26 cellular contexts compared by ENCODE assay signal in the genomic region with DNA sequence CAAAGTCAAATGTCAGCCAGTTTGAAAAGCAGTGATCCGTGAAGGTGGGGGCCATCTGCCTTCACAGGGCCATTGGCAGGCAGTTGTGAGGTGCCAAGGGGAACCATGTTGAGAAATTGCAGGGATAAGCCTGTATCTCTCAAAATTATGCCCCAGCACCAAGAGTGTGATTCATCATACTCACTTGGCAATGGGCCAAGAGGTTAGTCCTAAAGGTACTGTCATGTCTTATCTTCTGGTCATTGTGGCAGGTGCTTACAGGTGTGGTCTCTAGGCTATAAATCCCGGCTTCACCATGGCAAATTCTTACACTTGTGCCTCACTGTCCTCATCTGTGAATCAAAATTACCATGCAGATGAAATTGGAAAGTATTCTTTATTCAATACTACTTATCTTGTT.
DNase-seq lines count a peak whose midpoint lies in the region; ATAC-seq and TF ChIP-seq lines count a peak whose summit lies in the region.
"Had no signal": no experiment of that assay in that cellular context is flagged by ENCODE, and none has a peak within 500 bp of the region (broad histone marks: within the 10 kb centered on the region; RNA-seq: fewer than 3 reads in every experiment).

No MANE protein-coding gene starts in this region.

- RAD21 ChIA-PET in HCT116 (lab: Charles Lee; ENCODE audit: low non-redundant PET in 1 of 2, low total read pairs in 2 of 2, uncharacterized antibody in 2 of 2, unreplicated experiment in 2 of 2) = no interaction called here

- H2AFZ ChIP-seq in HCT116 (ENCODE audit: low read depth, low read length, poor library complexity, severe bottlenecking) = no peak overlapping the region

- no peaks in the 10 kb centered on the region for H3K4me1 ChIP-seq in HCT116 (ENCODE audit: control insufficient read depth in 1 of 2, insufficient read depth in 2 of 2, low read length in 2 of 2)
- H3K4me1 ChIP-seq: suprapubic skin had no signal

- intact Hi-C loops in HCT116 (cut with micrococcal nuclease) (no loop called here), left colon (cut with DNase I, micrococcal nuclease) (no loop called here)

- no TSS peak for BruUV-seq in HCT116 (replicated peaks; lab: Mats Ljungman, UMichigan)

- no peak for TF ChIP-seq CTCF in HCT116 (IDR thresholded peaks at IDR 0.05 in 2 of 3, conservative IDR thresholded peaks at IDR 0.05 in 1 of 3; ENCODE audit: borderline replicate concordance in 1 of 3, insufficient read depth in 1 of 3, low read depth in 2 of 3, low read length in 2 of 3)

- no peaks in the 10 kb centered on the region for H3K27me3 ChIP-seq in HCT116 (ENCODE audit: insufficient read depth, low read length)
- H3K27me3 ChIP-seq: Peyer's patch, suprapubic skin had no signal

- H3K4me2 ChIP-seq in HCT116 (ENCODE audit: low read length) = no peak overlapping the region

- H3K36me3 ChIP-seq in HCT116 (ENCODE audit: control insufficient read depth in 1 of 2, insufficient read depth in 2 of 2, low read length in 2 of 2) = no peaks in the 10 kb centered on the region
- H3K36me3 ChIP-seq: HAP-1, Peyer's patch, suprapubic skin had no signal

- H3K9ac ChIP-seq in HCT116 (ENCODE audit: low read length) = no peak overlapping the region

- TF ChIP-seq POLR2A in HCT116 (IDR thresholded peaks at IDR 0.05; ENCODE audit: borderline replicate concordance, extremely low read depth, insufficient read depth, insufficient read length) = no peak

- POLR2A ChIA-PET in HCT116 (lab: Charles Lee) = no interaction called here

- no peak for TF ChIP-seq RAD21 in HCT116 (IDR thresholded peaks at IDR 0.05; ENCODE audit: low read depth)

- H4K20me1 ChIP-seq in HCT116 (ENCODE audit: insufficient read depth) = no peaks in the 10 kb centered on the region

- CTCF ChIA-PET in HCT116 (lab: Charles Lee) = no interaction called here

- H3K4me3 ChIP-seq in HCT116 (replicated peaks in 1 of 2; ENCODE audit: low read depth in 1 of 2, low read length in 2 of 2) = no peak overlapping the region
- H3K4me3 ChIP-seq: HAP-1, left ventricle myocardium inferior, Peyer's patch, suprapubic skin had no signal

- no peaks in the 10 kb centered on the region for H3K9me2 ChIP-seq in HCT116 (ENCODE audit: insufficient read depth)

- no peak overlapping the region for H3K27ac ChIP-seq in HCT116 (ENCODE audit: low read depth, low read length)
- H3K27ac ChIP-seq: left ventricle myocardium inferior, Peyer's patch, suprapubic skin had no signal

- DNase-seq in NCI-H2196 (lab: John Stamatoyannopoulos, UW; ENCODE audit: unreplicated experiment) = peak; percentile 17
- no peak for DNase-seq in NCI-H2196 treated with DMSO at 0.1 percent for 48 hours (lab: John Stamatoyannopoulos, UW; ENCODE audit: unreplicated experiment)
- peak; percentile 3 for DNase-seq in HCT116 (ENCODE audit: low read depth, low spot score)
- peak; percentile 40 for DNase-seq in RPMI8226
- no peak for DNase-seq in left colon
- DNase-seq in NOMO-1 treated with DMSO at 0.1 percent for 48 hours (lab: John Stamatoyannopoulos, UW; ENCODE audit: unreplicated experiment) = no peak
- DNase-seq in NCI-H1092 treated with DMSO at 0.1 percent for 48 hours (lab: John Stamatoyannopoulos, UW) = no peak
- DNase-seq: activated CD4-positive, alpha-beta T cell treated with anti-CD3 and anti-CD28 coated beads for 4 hours; activated CD8-positive, alpha-beta memory T cell treated with anti-CD3 and anti-CD28 coated beads for 24 hours; activated T-cell treated with anti-CD3 and anti-CD28 coated beads, Interleukin-2, amount 50 U/mL, for 1 hour; COR-L47; effector memory CD4-positive, alpha-beta T cell; foreskin melanocyte; hypothalamus; left ventricle myocardium inferior; natural killer cell; NCI-H1436; NCI-H226; Peyer's patch; stimulated activated CD4-positive, alpha-beta T cell treated with anti-CD3 and anti-CD28 coated beads, Interleukin-2, amount 100 ng/mL, for 48 hours; T-helper 17 cell had no signal

- no peak for ATAC-seq in HCT116
- peak; percentile 44 for ATAC-seq in left colon
- ATAC-seq in GM21825 (IDR thresholded peaks at IDR 0.05; ENCODE audit: unreplicated experiment) = no peak
- ATAC-seq: esophagus mucosa; natural killer cell; stimulated activated memory B cell treated with anti-CD40 and anti-IgM and Interleukin-4, amounts not matched to agents 10 μg/mL and 1 μg/mL and 100 μg/mL, for 72 hours; T-helper 17 cell had no signal

- H3K79me2 ChIP-seq in HCT116 (ENCODE audit: insufficient read depth, low read length) = no peaks in the 10 kb centered on the region

- no peaks in the 10 kb centered on the region for H3K9me3 ChIP-seq in HCT116 (ENCODE audit: control insufficient read depth in 1 of 2, insufficient read depth in 1 of 2, low read depth in 1 of 2, low read length in 2 of 2)
- H3K9me3 ChIP-seq: HAP-1, left ventricle myocardium inferior, Peyer's patch, suprapubic skin had no signal

TF ChIP-seq in HCT116, 20 proteins besides CTCF, POLR2A, EP300 and RAD21:
- TF ChIP-seq FOSL1 (IDR thresholded peaks at IDR 0.05; ENCODE audit: low read depth) (no peak), EGR1 (IDR thresholded peaks at IDR 0.05; ENCODE audit: low read depth) (no peak), CEBPB (IDR thresholded peaks at IDR 0.05; ENCODE audit: low read depth) (no peak), ELF1 (IDR thresholded peaks at IDR 0.05; ENCODE audit: borderline replicate concordance, low read depth) (no peak), SP1 (IDR thresholded peaks at IDR 0.05; ENCODE audit: low read depth) (no peak), MAX (IDR thresholded peaks at IDR 0.05) (no peak), EZH2phosphoT487 (IDR thresholded peaks at IDR 0.05; ENCODE audit: borderline replicate concordance) (no peak), SRF (IDR thresholded peaks at IDR 0.05; ENCODE audit: low read depth) (no peak)
TF ChIP-seq in HCT116: peak in this region for 0.

Comparison
In these comparisons a context has a peak if more than half of its experiments do, and no peak if none do; other contexts are left out.
1. DNase-seq: peak in NCI-H2196 (single experiment), HCT116 (single experiment) and RPMI8226 (single experiment); none in NCI-H2196 treated with DMSO at 0.1 percent for 48 hours (single experiment), left colon (0 of 2), NOMO-1 treated with DMSO at 0.1 percent for 48 hours (single experiment) and NCI-H1092 treated with DMSO at 0.1 percent for 48 hours (single experiment).